ENCODE assay signal across 8 cellular contexts in the genomic region with DNA sequence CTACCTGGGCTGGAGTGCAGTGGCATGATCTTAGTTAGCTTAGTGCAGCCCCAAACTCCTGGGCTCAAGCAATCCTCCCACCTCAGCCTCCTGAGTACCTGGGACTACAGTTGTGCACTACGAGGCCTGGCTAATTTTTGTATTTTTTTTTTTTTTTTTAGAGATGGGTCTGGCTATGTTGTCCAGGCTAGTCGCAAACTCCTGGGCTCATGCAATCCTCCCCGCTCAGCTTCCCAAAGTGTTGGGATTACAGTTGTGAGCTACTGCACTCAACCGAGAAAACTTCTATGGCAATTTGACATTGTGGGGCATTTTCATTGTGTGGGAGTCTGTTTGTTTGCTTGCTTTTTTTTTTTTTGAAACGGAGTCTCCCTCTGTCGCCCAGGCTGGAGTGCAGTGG. TPM values are rescaled to one million over a fixed set of nuclear protein-coding genes. Genes with fewer than 3 reads are reported as not detected.
"Had no signal": no experiment of that assay in that cellular context is flagged by ENCODE, and none has a peak within 500 bp of the region (broad histone marks: within the 10 kb centered on the region; RNA-seq: fewer than 3 reads in every experiment).

No MANE protein-coding gene starts in this region.

- FAIRE-seq: HTR-8/SVneo had no signal

- H3K27ac ChIP-seq: HL-60, KMS-11 had no signal

- DNase-seq: IMR-90, KBM-7, KG1 had no signal

- H3K4me2 ChIP-seq: KMS-11 had no signal

- H3K9ac ChIP-seq: KMS-11 had no signal

RNA-seq across cellular contexts. Expression of gene CRISPLD2, which starts 30.0 kb away (rescaled TPM):
- total RNA-seq: HT1080 had no signal
- polyA plus RNA-seq: IgD-negative memory B cell had no signal
